Comparison of ENCODE assay signal across 33 cellular contexts in genomic region chr5:122668552-122668951, GRCh38.
DNase-seq lines count a peak whose midpoint lies in the region; ATAC-seq, FAIRE-seq and TF ChIP-seq lines count a peak whose summit lies in the region.
"Had no signal": no experiment of that assay in that cellular context is flagged by ENCODE, and none has a peak within 500 bp of the region (broad histone marks: within the 10 kb centered on the region; RNA-seq: fewer than 3 reads in every experiment).

No MANE protein-coding gene starts in this region.

- H2AFZ ChIP-seq in GM12878 (ENCODE audit: control insufficient read depth, low read depth, low read length) (no peak overlapping the region), osteoblast (ENCODE audit: low read length) (no peak overlapping the region)
- H2AFZ ChIP-seq: hepatocyte had no signal

- H3K9me3 ChIP-seq in GM12878 (replicated peaks; ENCODE audit: control insufficient read depth, insufficient read depth, low read length): no peaks in the 10 kb centered on the region
- H3K9me3 ChIP-seq in mucosa of descending colon: no peaks in the 10 kb centered on the region
- no peaks in the 10 kb centered on the region for H3K9me3 ChIP-seq in osteoblast (ENCODE audit: low read depth, low read length)
- H3K9me3 ChIP-seq: BE2C, colonic mucosa, HAP-1, ovary, transverse colon had no signal

- CTCF ChIA-PET in GM12878 (lab: Yijun Ruan, JAX): interaction anchor here (1.0 kb wide), 1 partner anchor 33 kb away, joined by 3 read pairs; no protein-coding TSS in a partner anchor

- no peaks in the 10 kb centered on the region for H3K27me3 ChIP-seq in GM12878 (replicated peaks in 1 of 2; ENCODE audit: control insufficient read depth in 2 of 2, insufficient read depth in 2 of 2, low read length in 1 of 2)
- no peaks in the 10 kb centered on the region for H3K27me3 ChIP-seq in osteoblast (ENCODE audit: insufficient read depth, low read length)
- H3K27me3 ChIP-seq: BE2C, colonic mucosa, hepatocyte, ovary, transverse colon had no signal

- H3K4me2 ChIP-seq in GM12878 (ENCODE audit: control insufficient read depth, insufficient read depth) (no peak overlapping the region), osteoblast (ENCODE audit: insufficient read depth, low read length) (no peak overlapping the region)
- H3K4me2 ChIP-seq: hepatocyte had no signal

- H3K4me3 ChIP-seq in GM12878 (no peak overlapping the region), mucosa of descending colon (no peak overlapping the region), osteoblast (ENCODE audit: insufficient read depth, low read length) (no peak overlapping the region)
- H3K4me3 ChIP-seq: colonic mucosa, HAP-1, hepatocyte, ovary, transverse colon had no signal

- TF ChIP-seq EP300 in GM12878 (IDR thresholded peaks at IDR 0.05; ENCODE audit: borderline replicate concordance in 1 of 2, control insufficient read depth in 1 of 2, low read depth in 2 of 2, low read length in 2 of 2): no peak

- no peaks in the 10 kb centered on the region for H3K27me3 Mint-ChIP-seq in immature natural killer cell (ENCODE audit: low read depth in 3 of 3)
- H3K27me3 Mint-ChIP-seq: stimulated activated memory B cell treated with anti-CD40 and anti-IgM and Interleukin-4, amounts not matched to agents 10 μg/mL and 1 μg/mL and 100 μg/mL, for 72 hours had no signal

- WGBS in GM12878 (ENCODE audit: insufficient coverage, insufficient replicate concordance, low lambda C conversion rate, missing lambda C conversion rate): 0% methylated on average over 2 of the region's 2 CpGs

- no peak overlapping the region for H3K4me3 Mint-ChIP-seq in immature natural killer cell
- H3K4me3 Mint-ChIP-seq: activated naive CD8-positive, alpha-beta T cell treated with anti-CD3 and anti-CD28 coated beads, Interleukin-2, amount 50 U/mL, for 24 hours; activated T-cell treated with anti-CD3 and anti-CD28 coated beads, Interleukin-2, amount 50 U/mL, for 72 hours; nephron progenitor cell; stimulated activated memory B cell treated with anti-CD40 and anti-IgM and Interleukin-4, amounts not matched to agents 10 μg/mL and 1 μg/mL and 100 μg/mL, for 72 hours had no signal

- BruUV-seq in GM12878 (replicated peaks; lab: Mats Ljungman, UMichigan): no TSS peak

- H3K27ac ChIP-seq in GM12878 (ENCODE audit: control insufficient read depth, insufficient read depth) (no peak overlapping the region), osteoblast (ENCODE audit: low read depth, low read length) (no peak overlapping the region)
- H3K27ac ChIP-seq: colonic mucosa, epithelial cell of prostate, hepatocyte, ovary, transverse colon had no signal

- H4K20me1 ChIP-seq in GM12878 (ENCODE audit: control insufficient read depth, insufficient read depth) (no peaks in the 10 kb centered on the region), osteoblast (ENCODE audit: insufficient read depth, low read length) (no peaks in the 10 kb centered on the region)

- RAD21 ChIA-PET in GM12878 (lab: Charles Lee; ENCODE audit: unreplicated experiment): no interaction called here

- peak; percentile 57 for ATAC-seq in GM18499 (IDR thresholded peaks at IDR 0.05; ENCODE audit: insufficient read depth, unreplicated experiment)
- peak; percentile 61 for ATAC-seq in HG02870 (IDR thresholded peaks at IDR 0.05; ENCODE audit: unreplicated experiment)
- peak; percentile 86 for ATAC-seq in GM12878
- ATAC-seq in mucosa of descending colon: no peak
- ATAC-seq: activated naive CD8-positive, alpha-beta T cell treated with anti-CD3 and anti-CD28 coated beads, Interleukin-2, amount 50 U/mL, for 24 hours; activated T-cell treated with anti-CD3 and anti-CD28 coated beads, Interleukin-2, amount 50 U/mL, for 72 hours; Panc1; stimulated activated memory B cell treated with anti-CD40 and anti-IgM and Interleukin-4, amounts not matched to agents 10 μg/mL and 1 μg/mL and 100 μg/mL, for 72 hours had no signal

- H3K9me3 Mint-ChIP-seq in immature natural killer cell: peaks cover 0 to 15% (median 5%) of the 10 kb centered on the region in 6 donors

- intact Hi-C loops in GM12878 (cut with micrococcal nuclease; ENCODE audit: unreplicated experiment) (no loop called here), mucosa of descending colon (cut with DNase I, micrococcal nuclease) (no loop called here)

- no peaks in the 10 kb centered on the region for H3K79me2 ChIP-seq in GM12878 (ENCODE audit: control insufficient read depth, insufficient read depth, low read length)
- no peaks in the 10 kb centered on the region for H3K79me2 ChIP-seq in osteoblast (ENCODE audit: insufficient read depth, low read length)
- H3K79me2 ChIP-seq: hepatocyte had no signal

- peak; percentile 35 for FAIRE-seq in GM19239 (lab: Jason Lieb, UNC)
- no peak for FAIRE-seq in GM12878 (lab: Jason Lieb, UNC)

- no peak overlapping the region for H3K27ac Mint-ChIP-seq in immature natural killer cell
- H3K27ac Mint-ChIP-seq: activated naive CD8-positive, alpha-beta T cell treated with anti-CD3 and anti-CD28 coated beads, Interleukin-2, amount 50 U/mL, for 24 hours; activated T-cell treated with anti-CD3 and anti-CD28 coated beads, Interleukin-2, amount 50 U/mL, for 72 hours; nephron progenitor cell; stimulated activated memory B cell treated with anti-CD40 and anti-IgM and Interleukin-4, amounts not matched to agents 10 μg/mL and 1 μg/mL and 100 μg/mL, for 72 hours had no signal

- TF ChIP-seq POLR2A in GM12878 (IDR thresholded peaks at IDR 0.05; ENCODE audit: low read depth, low read length): no peak

- TF ChIP-seq CTCF in GM12878 (IDR thresholded peaks at IDR 0.05 in 2 of 3, conservative IDR thresholded peaks at IDR 0.05 in 1 of 3; ENCODE audit: control insufficient read depth in 2 of 3, extremely low read depth in 1 of 3, insufficient read depth in 1 of 3, low read depth in 3 of 3, low read length in 3 of 3): no peak
- no peak for TF ChIP-seq CTCF in mucosa of descending colon (IDR thresholded peaks at IDR 0.05)
- no peak for TF ChIP-seq CTCF in osteoblast (IDR thresholded peaks at IDR 0.05; ENCODE audit: extremely low read depth, low read depth, low read length)

- SMC1A ChIA-PET in GM12878 (lab: Charles Lee; ENCODE audit: uncharacterized antibody, unreplicated experiment): interaction anchor here (1.3 kb wide), 1 partner anchor 10 kb away, joined by 3 read pairs; no protein-coding TSS in a partner anchor

- H3K4me1 ChIP-seq in GM12878 (ENCODE audit: control insufficient read depth, insufficient read depth, low read length) (no peaks in the 10 kb centered on the region), mucosa of descending colon (ENCODE audit: low read depth) (no peaks in the 10 kb centered on the region), osteoblast (ENCODE audit: insufficient read depth, low read length) (peaks cover 5% of the 10 kb centered on the region)
- H3K4me1 ChIP-seq: BE2C, colonic mucosa, HAP-1, transverse colon had no signal

- no peak for DNase-seq in GM19239 (ENCODE audit: insufficient read length, low spot score)
- no peak for DNase-seq in GM12878 (ENCODE audit: low read depth, low spot score)
- DNase-seq in mucosa of descending colon: no peak
- no peak for DNase-seq in osteoblast (ENCODE audit: insufficient read length, low spot score, missing footprints)
- DNase-seq in immature natural killer cell: no peak
- DNase-seq in medulla oblongata (ENCODE audit: extremely low spot score): no peak
- DNase-seq: ACHN; activated CD4-positive, alpha-beta T cell treated with anti-CD3 and anti-CD28 coated beads, Interleukin-2, amount 50 U/mL, for 48 hours; activated CD4-positive, CD25-positive, alpha-beta regulatory T cell treated with anti-CD3 and anti-CD28 coated beads, Interleukin-2, amount 50 U/mL, for 72 hours; activated naive CD4-positive, alpha-beta T cell; activated naive CD8-positive, alpha-beta T cell treated with anti-CD3 and anti-CD28 coated beads, Interleukin-2, amount 50 U/mL, for 24 hours; activated T-cell treated with anti-CD3 and anti-CD28 coated beads, Interleukin-2, amount 50 U/mL, for 72 hours; BE2C; colonic mucosa; DMS 273 treated with DMSO at 0.1 percent for 48 hours; effector CD8-positive, alpha-beta T cell; Kasumi-1; NCI-H1417 treated with DMSO at 0.1 percent for 48 hours; NCI-H2081; NCI-H226; NCI-H526 treated with DMSO at 0.1 percent for 48 hours; nephron progenitor cell; ovary; SHP77; T-helper 2 cell; transverse colon had no signal

- no peak for TF ChIP-seq RAD21 in GM12878 (IDR thresholded peaks at IDR 0.05; ENCODE audit: insufficient read depth, low read depth, low read length)

- H3K9ac ChIP-seq in GM12878 (ENCODE audit: control insufficient read depth, insufficient read depth, low read length): no peak overlapping the region

- in situ Hi-C loops in GM12878 (cut with MboI): no loop called here

- POLR2A ChIA-PET in GM12878 (lab: Charles Lee): no interaction called here

- H3K36me3 Mint-ChIP-seq in immature natural killer cell: no peaks in the 10 kb centered on the region
- H3K36me3 Mint-ChIP-seq: stimulated activated memory B cell treated with anti-CD40 and anti-IgM and Interleukin-4, amounts not matched to agents 10 μg/mL and 1 μg/mL and 100 μg/mL, for 72 hours had no signal

- H3K4me1 Mint-ChIP-seq in immature natural killer cell: no peaks in the 10 kb centered on the region
- H3K4me1 Mint-ChIP-seq: activated naive CD8-positive, alpha-beta T cell treated with anti-CD3 and anti-CD28 coated beads, Interleukin-2, amount 50 U/mL, for 24 hours; nephron progenitor cell had no signal

- no peaks in the 10 kb centered on the region for H3K36me3 ChIP-seq in GM12878 (ENCODE audit: control insufficient read depth in 2 of 2, insufficient read depth in 2 of 2, low read length in 1 of 2)
- no peaks in the 10 kb centered on the region for H3K36me3 ChIP-seq in mucosa of descending colon (ENCODE audit: low read depth)
- H3K36me3 ChIP-seq in osteoblast (ENCODE audit: insufficient read depth, low read length): no peaks in the 10 kb centered on the region
- H3K36me3 ChIP-seq: BE2C, colonic mucosa, HAP-1, ovary, transverse colon had no signal

TF ChIP-seq in GM12878, 131 proteins besides CTCF, POLR2A, EP300 and RAD21 (continues in another document):
- TF ChIP-seq ATF7 (IDR thresholded peaks at IDR 0.05; ENCODE audit: low read depth) (peak; percentile 35; the same call in 1 of the 2 replicates), WRNIP1 (IDR thresholded peaks at IDR 0.05; ENCODE audit: borderline replicate concordance, low read depth, low read length) (no peak)
